ENCODE assay signal across 25 cellular contexts in the genomic region with DNA sequence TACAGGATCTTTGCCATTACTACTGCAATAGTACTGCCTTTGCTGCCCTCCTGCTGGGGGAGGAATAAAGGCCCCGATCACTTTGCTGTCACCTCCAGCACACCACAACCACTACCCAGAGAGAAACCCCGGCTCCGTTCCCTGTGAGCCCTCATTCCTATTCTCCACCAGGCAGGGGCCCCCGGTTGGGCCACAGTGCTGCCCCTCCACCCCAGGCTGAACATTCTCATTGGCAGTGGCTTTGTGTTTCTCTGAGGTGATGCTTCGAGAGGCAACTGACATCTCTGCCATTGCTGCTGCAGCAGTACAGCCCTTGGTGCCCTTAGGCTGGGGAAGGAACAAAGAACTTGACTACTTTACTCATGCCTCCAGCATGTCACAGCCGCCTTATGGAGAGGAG.
"Had no signal": no experiment of that assay in that cellular context is flagged by ENCODE, and none has a peak within 500 bp of the region (broad histone marks: within the 10 kb centered on the region; RNA-seq: fewer than 3 reads in every experiment).

No MANE protein-coding gene starts in this region.

- ATAC-seq: effector memory CD8-positive, alpha-beta T cell; esophagus mucosa; gastrocnemius medialis; heart right ventricle; left lung; left ventricle myocardium superior; mucosa of descending colon had no signal

- H3K27me3 ChIP-seq: colonic mucosa, esophagus squamous epithelium, gastrocnemius medialis, heart right ventricle, left lung had no signal

- H3K4me1 ChIP-seq: colonic mucosa, esophagus squamous epithelium, gastrocnemius medialis, heart right ventricle, left lung, lower lobe of right lung had no signal

- FAIRE-seq: endometrium, islet of Langerhans, keratinocyte had no signal

- H3K4me3 ChIP-seq: colonic mucosa, esophagus squamous epithelium, gastrocnemius medialis, heart right ventricle, left lung, lower lobe of right lung, mucosa of descending colon had no signal

- H3K9me3 ChIP-seq: colonic mucosa, esophagus squamous epithelium, gastrocnemius medialis, lower lobe of right lung, mucosa of descending colon had no signal

- DNase-seq: colonic mucosa; cortex of kidney; effector CD8-positive, alpha-beta T cell; effector memory CD8-positive, alpha-beta T cell; endodermal cell; erythroblast; esophagus squamous epithelium; foreskin fibroblast; foreskin melanocyte; gastrocnemius medialis; glutamatergic neuron; head of caudate nucleus; heart right ventricle; hippocampal formation; left cardiac atrium; left ventricle myocardium superior; lower lobe of right lung; mesenchymal stem cell had no signal

- H3K27ac ChIP-seq: colonic mucosa, epithelial cell of prostate, esophagus squamous epithelium, gastrocnemius medialis, heart right ventricle, left lung, lower lobe of right lung had no signal

- H3K36me3 ChIP-seq: colonic mucosa, esophagus squamous epithelium, gastrocnemius medialis, heart right ventricle, left lung, lower lobe of right lung had no signal
